15 cellular contexts compared by ENCODE assay signal in genomic region chr2:179595284-179595683, GRCh38.
DNase-seq lines count a peak whose midpoint lies in the region; ATAC-seq lines count a peak whose summit lies in the region.
"Had no signal": no experiment of that assay in that cellular context is flagged by ENCODE, and none has a peak within 500 bp of the region (broad histone marks: within the 10 kb centered on the region; RNA-seq: fewer than 3 reads in every experiment).

No MANE protein-coding gene starts in this region.

- no peaks in the 10 kb centered on the region for H3K79me1 ChIP-seq in mesenchymal stem cell (replicated peaks; ENCODE audit: low read length, poor library complexity, severe bottlenecking)

- no peak overlapping the region for H3K4me3 ChIP-seq in mesenchymal stem cell (ENCODE audit: insufficient read depth in 1 of 2, low read depth in 1 of 2, low read length in 2 of 2)
- H3K4me3 ChIP-seq: dorsolateral prefrontal cortex had no signal

- H3K27me3 ChIP-seq in mesenchymal stem cell (ENCODE audit: control insufficient read depth in 1 of 2, insufficient read depth in 1 of 2, low read length in 2 of 2): no peaks in the 10 kb centered on the region
- H3K27me3 ChIP-seq: dorsolateral prefrontal cortex had no signal

- H2AFZ ChIP-seq in mesenchymal stem cell (ENCODE audit: low read depth, low read length): no peak overlapping the region

- H2AK5ac ChIP-seq in mesenchymal stem cell (ENCODE audit: low read length, severe bottlenecking): peak overlapping the region; percentile 62

- peak; percentile 44 for DNase-seq in EL
- DNase-seq in UCSD-AML1 (lab: John Stamatoyannopoulos, UW; ENCODE audit: unreplicated experiment): peak; percentile 4
- no peak for DNase-seq in mesenchymal stem cell
- no peak for DNase-seq in glomerular visceral epithelial cell (ENCODE audit: extremely low spot score)
- DNase-seq in stimulated activated CD4-positive, alpha-beta T cell treated with anti-CD3 and anti-CD28 coated beads, Interleukin-2, amount 100 ng/mL, for 48 hours: no peak
- no peak for DNase-seq in activated T-cell treated with anti-CD3 and anti-CD28 coated beads, Interleukin-2, amount 50 U/mL, for 1 hour
- DNase-seq: activated CD4-positive, alpha-beta memory T cell treated with anti-CD3 and anti-CD28 coated beads for 36 hours; activated gamma-delta T cell treated with Interleukin-2 at 50 U/mL for 16 hours; dorsolateral prefrontal cortex; GF-D8; naive thymus-derived CD4-positive, alpha-beta T cell; stimulated activated CD4-positive, alpha-beta T cell treated with anti-CD3 and anti-CD28 coated beads, Interleukin-4, amount 100 ng/mL, for 4 hours; stimulated activated naive CD4-positive, alpha-beta T cell had no signal

- H3K18ac ChIP-seq in mesenchymal stem cell (ENCODE audit: low read depth in 1 of 2, low read length in 2 of 2): no peak overlapping the region

- H2BK15ac ChIP-seq in mesenchymal stem cell (ENCODE audit: low read depth, poor library complexity, severe bottlenecking): no peak overlapping the region

- H3K27ac ChIP-seq in mesenchymal stem cell (ENCODE audit: low read length, poor library complexity, severe bottlenecking): no peak overlapping the region
- H3K27ac ChIP-seq: C4-2B, dorsolateral prefrontal cortex had no signal

- no peak overlapping the region for H2BK120ac ChIP-seq in mesenchymal stem cell (ENCODE audit: low read depth, low read length)

- no peak overlapping the region for H2BK12ac ChIP-seq in mesenchymal stem cell (ENCODE audit: low read length in 2 of 2)

- H3K4me2 ChIP-seq in mesenchymal stem cell (ENCODE audit: low read length, poor library complexity, severe bottlenecking): no peak overlapping the region

- no peak overlapping the region for H4K8ac ChIP-seq in mesenchymal stem cell (ENCODE audit: low read length)

- H3K36me3 ChIP-seq in mesenchymal stem cell (ENCODE audit: control insufficient read depth in 1 of 2, insufficient read depth in 2 of 2, low read depth in 1 of 2, low read length in 2 of 2): no peaks in the 10 kb centered on the region

- H3K9ac ChIP-seq in mesenchymal stem cell (ENCODE audit: low read length): no peak overlapping the region

- peak; percentile 51 for ATAC-seq in HG03103 (IDR thresholded peaks at IDR 0.05; ENCODE audit: low read depth, unreplicated experiment)
- ATAC-seq: naive thymus-derived CD4-positive, alpha-beta T cell had no signal

- no peak overlapping the region for H3K23ac ChIP-seq in mesenchymal stem cell (ENCODE audit: low read length in 2 of 2)

- no peak overlapping the region for H4K91ac ChIP-seq in mesenchymal stem cell (ENCODE audit: low read length)

- H3K9me3 ChIP-seq in mesenchymal stem cell (ENCODE audit: control insufficient read depth, low read length): no peaks in the 10 kb centered on the region

- no peak overlapping the region for H3K14ac ChIP-seq in mesenchymal stem cell (ENCODE audit: low read length in 2 of 2)

- peaks cover 1% of the 10 kb centered on the region for H3K4me1 ChIP-seq in mesenchymal stem cell (ENCODE audit: control insufficient read depth, insufficient read depth, low read depth, low read length)

- no peak overlapping the region for H2BK5ac ChIP-seq in mesenchymal stem cell (ENCODE audit: low read depth, low read length, poor library complexity, severe bottlenecking)

- H3K4ac ChIP-seq in mesenchymal stem cell (ENCODE audit: low read depth in 1 of 2, low read length in 2 of 2): no peak overlapping the region

Comparison
In these comparisons a context has a peak if more than half of its experiments do, and no peak if none do; other contexts are left out.
1. DNase-seq: peak in EL (single experiment) and UCSD-AML1 (single experiment); none in mesenchymal stem cell (single experiment), glomerular visceral epithelial cell (single experiment), stimulated activated CD4-positive, alpha-beta T cell treated with anti-CD3 and anti-CD28 coated beads, Interleukin-2, amount 100 ng/mL, for 48 hours (0 of 2) and activated T-cell treated with anti-CD3 and anti-CD28 coated beads, Interleukin-2, amount 50 U/mL, for 1 hour (single experiment).